12 cellular contexts compared by ENCODE assay signal in the genomic region with DNA sequence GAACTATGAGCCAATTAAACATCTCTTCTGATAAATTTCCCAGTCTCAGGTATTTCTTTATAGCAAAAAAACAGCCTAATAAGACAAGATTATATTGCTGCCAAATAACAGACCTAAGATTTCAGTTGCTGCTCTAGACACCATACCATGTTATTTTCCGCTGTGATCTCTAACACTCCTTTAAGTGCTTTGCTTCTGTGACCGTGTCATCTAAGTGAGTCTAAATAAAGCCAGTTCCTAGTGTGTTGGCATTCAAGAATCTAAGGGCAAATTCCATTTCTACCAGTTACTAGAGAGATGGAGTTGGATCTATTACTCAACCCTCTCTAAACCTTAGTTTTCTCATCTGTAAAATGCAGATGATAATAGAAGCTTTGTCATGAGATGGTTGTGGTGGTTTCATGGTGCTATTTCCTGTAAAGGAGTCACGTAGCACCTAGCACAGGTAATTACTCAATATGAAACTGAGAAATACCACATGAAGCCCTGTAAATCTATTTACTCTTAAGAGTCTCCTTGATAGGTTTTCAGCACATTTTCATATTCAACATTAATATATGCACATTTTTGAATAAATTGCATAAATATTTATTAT. TPM values are rescaled to one million over a fixed set of nuclear protein-coding genes. Genes with fewer than 3 reads are reported as not detected.
DNase-seq lines count a peak whose midpoint lies in the region; ATAC-seq and TF ChIP-seq lines count a peak whose summit lies in the region.
"Had no signal": no experiment of that assay in that cellular context is flagged by ENCODE, and none has a peak within 500 bp of the region (broad histone marks: within the 10 kb centered on the region; RNA-seq: fewer than 3 reads in every experiment).

No MANE protein-coding gene starts in this region.

- H3K4me3 ChIP-seq in esophagus muscularis mucosa: no peak overlapping the region

- H3K4me1 ChIP-seq in esophagus muscularis mucosa: peaks cover 0 to 2% (median 0%) of the 10 kb centered on the region in 4 donors
- H3K4me1 ChIP-seq: Caco-2 had no signal

- TF ChIP-seq POLR2A in esophagus muscularis mucosa (IDR thresholded peaks at IDR 0.05; ENCODE audit: low read depth): no peak

- TF ChIP-seq EP300 in esophagus muscularis mucosa (IDR thresholded peaks at IDR 0.05): no peak

- peak; percentile 97 for ATAC-seq in GM18519 (IDR thresholded peaks at IDR 0.05; ENCODE audit: low FRiP score, unreplicated experiment)
- peak; percentile 83 for ATAC-seq in GM19455 (IDR thresholded peaks at IDR 0.05; ENCODE audit: unreplicated experiment)
- peak; percentile 87 for ATAC-seq in HG02943 (IDR thresholded peaks at IDR 0.05; ENCODE audit: low read depth, unreplicated experiment)
- ATAC-seq in HG03575 (IDR thresholded peaks at IDR 0.05; ENCODE audit: extremely low read depth, insufficient number of reproducible peaks, low FRiP score, unreplicated experiment): peak; percentile 99
- ATAC-seq in omental fat pad (ENCODE audit: low FRiP score): no peak

- no peaks in the 10 kb centered on the region for H3K36me3 ChIP-seq in esophagus muscularis mucosa

- no peaks in the 10 kb centered on the region for H3K9me3 ChIP-seq in esophagus muscularis mucosa
- H3K9me3 ChIP-seq: Caco-2 had no signal

- intact Hi-C loops in esophagus muscularis mucosa (cut with DNase I): no loop called here

- TF ChIP-seq CTCF in omental fat pad (IDR thresholded peaks at IDR 0.05) (no peak), esophagus muscularis mucosa (IDR thresholded peaks at IDR 0.05) (no peak)

- DNase-seq in omental fat pad (ENCODE audit: low spot score) (no peak), esophagus muscularis mucosa (ENCODE audit: extremely low spot score) (no peak), NCI-H526 (lab: John Stamatoyannopoulos, UW) (no peak), NCI-H82 treated with DMSO at 0.1 percent for 48 hours (lab: John Stamatoyannopoulos, UW; ENCODE audit: unreplicated experiment) (no peak)
- DNase-seq: Caco-2, NCI-H1694 treated with DMSO at 0.1 percent for 48 hours had no signal

- WGBS in esophagus muscularis mucosa: 68% methylated on average over 3 of the region's 3 CpGs

- H3K27ac ChIP-seq in esophagus muscularis mucosa (replicated peaks in 1 of 4): no peak overlapping the region

- H3K27me3 ChIP-seq in esophagus muscularis mucosa: no peaks in the 10 kb centered on the region

RNA-seq across cellular contexts. Expression of a gene that starts 40.5 kb away (rescaled TPM):
- total RNA-seq in omental fat pad: not detected
- total RNA-seq in esophagus muscularis mucosa: under 1 TPM; 0.40 to 0.83 (median 0.47) TPM
- total RNA-seq: Caco-2, fibroblast of lung, HT-29 had no signal
